1 cellular context compared by ENCODE assay signal in the genomic region with DNA sequence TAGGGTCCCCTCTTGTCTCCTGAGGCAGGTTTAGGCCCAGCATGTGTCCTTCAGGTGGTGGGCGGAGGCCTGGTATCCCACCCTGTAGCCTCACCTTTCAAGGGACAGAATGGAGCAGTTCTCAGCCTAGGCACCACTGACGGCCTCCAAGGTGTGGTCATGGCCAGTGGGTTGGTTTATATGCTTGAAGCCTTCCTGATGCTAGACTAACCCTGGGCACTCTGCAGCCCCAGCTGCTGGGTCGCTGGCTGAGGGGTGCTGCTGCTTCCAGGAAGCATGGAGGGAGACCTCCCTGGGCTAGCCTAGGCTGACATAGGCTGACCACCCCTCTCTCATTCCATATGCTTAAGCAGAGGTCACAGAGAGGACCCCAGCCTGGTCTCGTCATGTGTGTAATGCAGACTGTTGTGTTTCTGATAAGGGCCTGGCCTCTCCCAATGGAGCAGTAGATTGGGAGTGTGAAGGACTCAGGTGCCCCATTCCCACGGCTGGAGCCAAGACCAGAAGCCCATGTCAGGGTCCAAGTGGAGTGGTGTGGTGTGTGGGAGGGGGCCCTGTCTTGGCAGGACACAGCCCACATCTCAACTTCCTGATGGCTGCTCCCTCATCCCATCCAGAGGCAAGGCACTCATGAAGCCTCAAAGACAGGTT.
TF ChIP-seq lines count a peak whose summit lies in the region.

No MANE protein-coding gene starts in this region.

TF ChIP-seq in H1, 55 proteins besides CTCF, POLR2A, EP300 and RAD21 (continued from another document):
- TF ChIP-seq CHD7 (IDR thresholded peaks at IDR 0.05; ENCODE audit: insufficient replicate concordance, low read length) (no peak), E2F6 (IDR thresholded peaks at IDR 0.05) (no peak), CHD1 (IDR thresholded peaks at IDR 0.05; ENCODE audit: low read depth, low read length) (no peak), RXRA (IDR thresholded peaks at IDR 0.05; ENCODE audit: insufficient read depth, low read depth, low read length) (no peak), YY1 (IDR thresholded peaks at IDR 0.05; ENCODE audit: low read depth, low read length) (no peak), GABPA (IDR thresholded peaks at IDR 0.05; ENCODE audit: borderline replicate concordance, insufficient read depth, low read length) (no peak), TEAD4 (IDR thresholded peaks at IDR 0.05; ENCODE audit: low read depth, low read length) (no peak), PHF8 (conservative IDR thresholded peaks at IDR 0.05; ENCODE audit: low read depth, low read length) (no peak), RNF2 (IDR thresholded peaks at IDR 0.05; ENCODE audit: borderline replicate concordance, low read depth, low read length, missing control alignments, poor library complexity, severe bottlenecking) (no peak), SRF (IDR thresholded peaks at IDR 0.05; ENCODE audit: low read depth, low read length) (no peak), SP2 (IDR thresholded peaks at IDR 0.05; ENCODE audit: low read length) (no peak), TAF7 (optimal IDR thresholded peaks at IDR 0.05; ENCODE audit: borderline replicate concordance, low read depth, low read length) (no peak), EGR1 (IDR thresholded peaks at IDR 0.05; ENCODE audit: borderline replicate concordance, low read depth, low read length) (no peak), CTBP2 (IDR thresholded peaks at IDR 0.05; ENCODE audit: borderline replicate concordance, insufficient read depth, insufficient read length, low read length) (no peak), GTF2F1 (IDR thresholded peaks at IDR 0.05; ENCODE audit: borderline replicate concordance, low read depth, low read length) (no peak)
